Comparison of ENCODE assay signal across 12 cellular contexts in the genomic region with DNA sequence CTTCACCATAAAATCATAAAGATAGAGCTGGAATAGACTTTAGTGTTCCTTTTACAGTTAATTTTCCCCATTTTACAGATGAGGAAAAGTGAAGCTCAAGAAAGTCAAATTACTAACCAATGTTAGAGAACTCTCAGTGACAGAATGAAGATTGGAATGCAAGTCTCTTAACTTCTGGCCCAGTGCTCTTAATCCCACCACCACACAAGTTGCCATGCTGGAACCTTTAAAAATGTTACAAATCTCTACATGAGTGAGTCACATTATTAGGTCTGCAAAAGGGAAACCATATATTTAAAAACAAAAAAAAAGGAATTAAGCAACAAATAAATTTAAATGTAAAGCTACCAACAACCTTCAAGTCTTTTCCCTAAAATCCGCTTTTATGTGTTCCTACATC. TPM values are rescaled to one million over a fixed set of nuclear protein-coding genes. Genes with fewer than 3 reads are reported as not detected.
DNase-seq lines count a peak whose midpoint lies in the region; ATAC-seq and TF ChIP-seq lines count a peak whose summit lies in the region.
"Had no signal": no experiment of that assay in that cellular context is flagged by ENCODE, and none has a peak within 500 bp of the region (broad histone marks: within the 10 kb centered on the region; RNA-seq: fewer than 3 reads in every experiment).

No MANE protein-coding gene starts in this region.

- TF ChIP-seq POLR2A in esophagus muscularis mucosa (IDR thresholded peaks at IDR 0.05; ENCODE audit: low read depth) = no peak
- TF ChIP-seq POLR2A in Peyer's patch (IDR thresholded peaks at IDR 0.05) = no peak

- H3K4me1 ChIP-seq in RWPE2 (ENCODE audit: insufficient read depth, poor library complexity, severe bottlenecking) = peaks cover 41% of the 10 kb centered on the region
- peaks cover 61 to 86% (median 80%) of the 10 kb centered on the region in 4 donors for H3K4me1 ChIP-seq in esophagus muscularis mucosa
- peaks cover 27% of the 10 kb centered on the region for H3K4me1 ChIP-seq in osteoblast (ENCODE audit: insufficient read depth, low read length)
- peaks cover 0 to 48% (median 12%) of the 10 kb centered on the region in 4 donors for H3K4me1 ChIP-seq in Peyer's patch

- no peak overlapping the region for H2AFZ ChIP-seq in osteoblast (ENCODE audit: low read length)

- H3K4me2 ChIP-seq in osteoblast (ENCODE audit: insufficient read depth, low read length) = peak overlapping the region; percentile 90
- H3K4me2 ChIP-seq: BLaER1 had no signal

- H3K4me3 ChIP-seq in RWPE2 (ENCODE audit: severe bottlenecking) (no peak overlapping the region), esophagus muscularis mucosa (peak overlapping the region in 1 of 4 donors; percentile 3), osteoblast (ENCODE audit: insufficient read depth, low read length) (no peak overlapping the region), Peyer's patch (no peak overlapping the region), dorsolateral prefrontal cortex (peak overlapping the region in 25 of 59 donors; percentile 5 to 93 (median 83))
- H3K4me3 ChIP-seq: BLaER1 had no signal

- H3K79me2 ChIP-seq in osteoblast (ENCODE audit: insufficient read depth, low read length) = peaks cover 82% of the 10 kb centered on the region

- peaks cover 54% of the 10 kb centered on the region for H4K20me1 ChIP-seq in osteoblast (ENCODE audit: insufficient read depth, low read length)
- H4K20me1 ChIP-seq: BLaER1 had no signal

- TF ChIP-seq CTCF in RWPE2 (IDR thresholded peaks at IDR 0.05; ENCODE audit: poor library complexity, severe bottlenecking) = no peak
- TF ChIP-seq CTCF in esophagus muscularis mucosa (IDR thresholded peaks at IDR 0.05) = no peak
- no peak for TF ChIP-seq CTCF in osteoblast (IDR thresholded peaks at IDR 0.05; ENCODE audit: extremely low read depth, low read depth, low read length)
- no peak for TF ChIP-seq CTCF in Peyer's patch (IDR thresholded peaks at IDR 0.05)
- no peak for TF ChIP-seq CTCF in dorsolateral prefrontal cortex (IDR thresholded peaks at IDR 0.05 in 54 of 56, conservative IDR thresholded peaks at IDR 0.05 in 2 of 56; ENCODE audit: low read depth in 1 of 56, partially characterized antibody in 56 of 56)

- DNase-seq in EH (ENCODE audit: low read depth) = peak; percentile 67
- no peak for DNase-seq in RWPE2 (ENCODE audit: low spot score)
- DNase-seq in esophagus muscularis mucosa (ENCODE audit: extremely low spot score) = no peak
- DNase-seq in osteoblast (ENCODE audit: insufficient read length, low spot score, missing footprints) = no peak
- DNase-seq in Peyer's patch = no peak
- DNase-seq in dorsolateral prefrontal cortex = no peak
- DNase-seq: activated T-cell treated with anti-CD3 and anti-CD28 coated beads for 4 hours, SIG-M5 had no signal

- WGBS in esophagus muscularis mucosa = 94% methylated on average over 1 of the region's 1 CpG

- TF ChIP-seq EP300 in esophagus muscularis mucosa (IDR thresholded peaks at IDR 0.05) = no peak

- H3K27me3 ChIP-seq in RWPE2 (ENCODE audit: insufficient read depth, poor library complexity, severe bottlenecking) (no peaks in the 10 kb centered on the region), esophagus muscularis mucosa (no peaks in the 10 kb centered on the region), osteoblast (ENCODE audit: insufficient read depth, low read length) (no peaks in the 10 kb centered on the region), Peyer's patch (no peaks in the 10 kb centered on the region), dorsolateral prefrontal cortex (no peaks in the 10 kb centered on the region)

- 0 out of 2 replicates have a peak, but pooled peaks cover 3% of the 10 kb centered on the region for H3K36me3 ChIP-seq in RWPE2 (ENCODE audit: low read depth)
- H3K36me3 ChIP-seq in esophagus muscularis mucosa = no peaks in the 10 kb centered on the region
- H3K36me3 ChIP-seq in osteoblast (ENCODE audit: insufficient read depth, low read length) = no peaks in the 10 kb centered on the region
- H3K36me3 ChIP-seq in Peyer's patch = no peaks in the 10 kb centered on the region
- H3K36me3 ChIP-seq: BLaER1 had no signal

- intact Hi-C loops in esophagus muscularis mucosa (cut with DNase I) (no loop called here), dorsolateral prefrontal cortex (cut with DNase I) (loop anchor here (5.0 kb wide), 1 partner anchor 87 kb away; the partner anchor contains the start of gene NUP35 (in 2 of the 2))

- H3K9me3 ChIP-seq in RWPE2 (ENCODE audit: severe bottlenecking) (no peaks in the 10 kb centered on the region), esophagus muscularis mucosa (no peaks in the 10 kb centered on the region), osteoblast (ENCODE audit: low read depth, low read length) (no peaks in the 10 kb centered on the region), Peyer's patch (peaks cover 0 to 6% (median 0%) of the 10 kb centered on the region in 4 donors)

- ATAC-seq in RWPE2 (ENCODE audit: low read depth) (no peak), HG03196 (IDR thresholded peaks at IDR 0.05; ENCODE audit: unreplicated experiment) (no peak), GM19023 (IDR thresholded peaks at IDR 0.05; ENCODE audit: unreplicated experiment) (no peak)
- ATAC-seq: esophagus mucosa had no signal

- peak overlapping the region; percentile 91 for H3K27ac ChIP-seq in RWPE2 (ENCODE audit: poor library complexity, severe bottlenecking)
- peak overlapping the region; percentile 47 to 99 (median 80) for H3K27ac ChIP-seq in esophagus muscularis mucosa (replicated peaks in 1 of 4)
- H3K27ac ChIP-seq in osteoblast (ENCODE audit: low read depth, low read length) = peak overlapping the region; percentile 90
- no peak overlapping the region for H3K27ac ChIP-seq in Peyer's patch
- H3K27ac ChIP-seq in dorsolateral prefrontal cortex = peak overlapping the region in 1 of 59 donors; percentile 19
- H3K27ac ChIP-seq: BLaER1 had no signal

RNA-seq across cellular contexts. Expression of gene NCKAP1, which starts 3.5 kb away (rescaled TPM):
- 100 to 1,000 TPM; 210 to 288 (median 249) TPM for total RNA-seq in esophagus muscularis mucosa
- 209 and 212 TPM in 2 replicates for total RNA-seq in osteoblast
- 10 to 100 TPM; 33.8 to 96.5 (median 77.4) TPM for total RNA-seq in Peyer's patch
- total RNA-seq in dorsolateral prefrontal cortex = 100 to 1,000 TPM; 121 to 310 (median 210) TPM

RNA-seq across cellular contexts. Expression of gene DUSP19, which starts 43.7 kb away (rescaled TPM):
- total RNA-seq in esophagus muscularis mucosa (1 to 10 TPM; 2.5 to 7.0 (median 5.0) TPM), osteoblast (2.4 and 2.9 TPM in 2 replicates), Peyer's patch (1 to 10 TPM in 3 of 4 donors, under 1 TPM in 1; 0.28 to 2.5 (median 1.7) TPM), dorsolateral prefrontal cortex (10 to 100 TPM in 82 of 120 experiments, 1 to 10 TPM in 38; 5.2 to 20.4 (median 11.3) TPM)

Comparison
In these comparisons a context has a peak if more than half of its experiments do, and no peak if none do; other contexts are left out.
1. H3K27ac ChIP-seq: peak in RWPE2 (single experiment), esophagus muscularis mucosa (4 of 4) and osteoblast (single experiment); none in Peyer's patch (0 of 4).